33 cellular contexts compared by ENCODE assay signal in the genomic region with DNA sequence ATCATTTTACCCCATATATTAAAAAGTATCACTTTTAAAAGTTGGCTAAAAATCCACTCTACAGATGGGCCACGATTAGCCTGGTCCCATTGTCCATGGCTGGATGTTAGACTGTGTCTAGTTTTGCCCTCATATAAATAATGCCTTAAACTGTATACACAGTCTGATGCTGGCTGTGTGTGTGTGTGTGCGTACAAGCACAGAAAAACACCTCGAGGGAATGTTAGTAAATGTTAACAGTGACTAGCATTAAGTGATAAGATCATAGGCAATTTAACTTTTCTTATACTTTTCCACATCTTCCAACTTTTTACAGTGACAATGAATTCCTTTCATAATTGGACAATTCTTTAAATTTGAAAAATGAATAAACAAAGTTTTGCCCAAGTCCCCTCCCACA. TPM values are rescaled to one million over a fixed set of nuclear protein-coding genes. Genes with fewer than 3 reads are reported as not detected.
"Had no signal": no experiment of that assay in that cellular context is flagged by ENCODE, and none has a peak within 500 bp of the region (broad histone marks: within the 10 kb centered on the region; RNA-seq: fewer than 3 reads in every experiment).

No MANE protein-coding gene starts in this region.

- H3K27me3 ChIP-seq: ascending aorta had no signal

- DNase-seq: activated B cell treated with CpG ODN at 0.5 μM for 24 hours; activated CD4-positive, alpha-beta memory T cell treated with anti-CD3 and anti-CD28 coated beads for 36 hours; activated CD4-positive, alpha-beta T cell treated with anti-CD3 and anti-CD28 coated beads for 4 hours; activated CD4-positive, alpha-beta T cell treated with anti-CD3 and anti-CD28 coated beads, Interleukin-2, amount 10 ng/mL, durations not matched to agents 24 days and 14 days; activated CD4-positive, alpha-beta T cell treated with anti-CD3 and anti-CD28 coated beads, Interleukin-2, amount 50 U/mL, for 1 hour; activated CD4-positive, alpha-beta T cell treated with anti-CD3 and anti-CD28 coated beads, Interleukin-2, amount 50 U/mL, for 4 hours; activated CD4-positive, CD25-positive, alpha-beta regulatory T cell treated with anti-CD3 and anti-CD28 coated beads, Interleukin-2, amount 50 U/mL, for 72 hours; activated CD8-positive, alpha-beta memory T cell treated with anti-CD3 and anti-CD28 coated beads, Interleukin-2, amount 50 U/mL, for 4 hours; activated CD8-positive, alpha-beta T cell treated with anti-CD3 and anti-CD28 coated beads for 36 hours; activated effector memory CD4-positive, alpha-beta T cell treated with Interleukin-2 at 50 U/mL for 16 hours; activated gamma-delta T cell; activated naive CD4-positive, alpha-beta T cell treated with anti-CD3 and anti-CD28 coated beads, Interleukin-2, amount 10 ng/mL, durations not matched to agents 7 days and 5 days; activated naive CD4-positive, alpha-beta T cell treated with Interleukin-2 at 50 U/mL for 16 hours; activated naive CD8-positive, alpha-beta T cell treated with anti-CD3 and anti-CD28 coated beads, Interleukin-2, amount 10 ng/mL, durations not matched to agents 7 days and 5 days; activated naive CD8-positive, alpha-beta T cell treated with anti-CD3 and anti-CD28 coated beads, Interleukin-2, amount 50 U/mL, for 24 hours; activated T-cell treated with anti-CD3 and anti-CD28 coated beads for 4 hours; activated T-cell treated with anti-CD3 and anti-CD28 coated beads, Interleukin-2, amount 50 U/mL, for 1 hour; activated T-cell treated with anti-CD3 and anti-CD28 coated beads, Interleukin-2, amount 50 U/mL, for 4 hours; amygdala; anterior cingulate cortex; caudate nucleus; cerebellar nuclear complex; T-cell; T-helper 17 cell; T1000 had no signal

- H3K9me3 ChIP-seq: ascending aorta had no signal

- FAIRE-seq: bronchial epithelial cell, TTC549 had no signal

- ATAC-seq: activated CD8-positive, alpha-beta T cell treated with anti-CD3 and anti-CD28 coated beads for 36 hours; activated naive CD8-positive, alpha-beta T cell treated with anti-CD3 and anti-CD28 coated beads, Interleukin-2, amount 50 U/mL, for 24 hours; activated T-cell treated with anti-CD3 and anti-CD28 coated beads, Interleukin-2, amount 50 U/mL, for 4 hours; T-cell; T-helper 17 cell had no signal

- H3K36me3 ChIP-seq: ascending aorta, cardiac muscle cell had no signal

- H3K4me3 ChIP-seq: ascending aorta, cardiac muscle cell had no signal

- H3K27ac ChIP-seq: ascending aorta, cardiac muscle cell, VCaP had no signal

RNA-seq across cellular contexts. Expression of gene NOS2, which starts 8.2 kb away (rescaled TPM):
- total RNA-seq: activated B cell treated with CpG ODN at 0.5 μM for 24 hours; activated CD4-positive, alpha-beta T cell treated with anti-CD3 and anti-CD28 coated beads, Interleukin-2, amount 10 ng/mL, durations not matched to agents 24 days and 14 days; activated CD8-positive, alpha-beta T cell treated with anti-CD3 and anti-CD28 coated beads for 36 hours; activated T-cell treated with anti-CD3 and anti-CD28 coated beads, Interleukin-2, amount 50 U/mL, for 4 hours; activated T-helper 2 cell treated with anti-CD3 and anti-CD28 coated beads, Interferon-gamma antibody, Interleukin-2, Interleukin-4, amounts not matched to agents 10 μg/mL and 5 μg/mL and 100 μg/mL, durations not matched to agents 14 hours and 24 hours and 36 hours; ascending aorta; chondrocyte; T-helper 2 cell treated with Interferon-gamma antibody and Interleukin-4, amounts not matched to agents 100 ng/mL and 5 ng/mL, for 36 hours had no signal
